1 cellular context compared by ENCODE assay signal in the genomic region with DNA sequence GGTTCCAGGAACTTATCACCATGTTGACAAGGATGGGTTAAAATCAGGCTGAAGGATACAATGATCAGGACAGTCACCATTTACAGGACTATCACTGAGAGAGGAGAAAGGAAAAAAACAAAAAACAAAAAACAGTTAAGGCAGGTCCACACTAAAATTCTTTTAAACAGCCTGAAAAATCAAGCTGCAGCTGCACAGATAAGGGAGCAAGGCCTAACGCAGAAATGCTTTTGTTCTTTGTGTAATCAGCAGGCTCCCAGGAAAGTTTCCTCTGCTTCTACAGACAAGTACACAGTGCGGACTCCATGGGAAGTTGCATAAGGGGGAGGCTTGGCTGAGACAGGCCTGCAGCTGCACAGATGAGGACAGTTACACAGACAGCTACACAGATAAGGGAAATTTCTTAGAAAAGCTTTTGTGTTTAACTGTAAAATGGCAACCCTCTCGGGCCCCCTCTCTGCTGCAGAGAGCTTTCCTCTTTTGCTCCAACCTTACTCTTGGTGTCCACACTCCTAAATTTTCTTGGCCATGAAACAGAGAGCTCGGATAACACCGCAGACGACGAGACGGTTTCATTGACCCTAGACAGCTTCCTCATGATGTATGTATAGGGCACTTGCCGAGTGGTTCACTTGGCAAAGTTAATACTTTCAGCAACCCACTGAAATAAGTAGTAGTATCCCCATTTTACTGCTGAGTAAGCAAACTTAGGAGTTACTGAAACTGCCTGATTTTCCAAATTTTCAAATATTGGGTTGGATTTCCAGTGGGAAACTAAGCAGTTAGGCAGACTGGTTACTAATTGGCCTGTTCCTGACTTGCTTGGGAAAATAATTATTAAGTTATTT.
TF ChIP-seq lines count a peak whose summit lies in the region.

No MANE protein-coding gene starts in this region.

TF ChIP-seq in HepG2, 621 proteins besides CTCF, POLR2A, EP300 and RAD21 (continues in another document):
- TF ChIP-seq KLF16 (CRISPR knock-in tag; IDR thresholded peaks at IDR 0.05) (peak in 1 of 2 experiments; percentile 64; a peak in 1 of 4 replicates), LRRFIP1 (CRISPR knock-in tag; conservative IDR thresholded peaks at IDR 0.05) (no peak), ZNF431 (CRISPR knock-in tag; IDR thresholded peaks at IDR 0.05; ENCODE audit: borderline replicate concordance, low read depth) (no peak), FOXO1 (CRISPR knock-in tag; IDR thresholded peaks at IDR 0.05) (0 out of 2 replicates have a peak, but pooled peaks have one; percentile 55), ERF (CRISPR knock-in tag; IDR thresholded peaks at IDR 0.05) (peak; percentile 77), KDM6A (CRISPR knock-in tag; IDR thresholded peaks at IDR 0.05; ENCODE audit: low read depth) (0 out of 2 replicates have a peak, but pooled peaks have one; percentile 29), ZNF850 (CRISPR knock-in tag; conservative IDR thresholded peaks at IDR 0.05) (no peak), ZSCAN20 (CRISPR knock-in tag; IDR thresholded peaks at IDR 0.05; ENCODE audit: borderline replicate concordance) (no peak), ZNF407 (CRISPR knock-in tag; IDR thresholded peaks at IDR 0.05; ENCODE audit: not compliant biosample characterization) (no peak), SCMH1 (CRISPR knock-in tag; IDR thresholded peaks at IDR 0.05; ENCODE audit: borderline replicate concordance) (no peak), ARID2 (CRISPR knock-in tag; IDR thresholded peaks at IDR 0.05; ENCODE audit: borderline replicate concordance) (no peak), ZNF530 (CRISPR knock-in tag; IDR thresholded peaks at IDR 0.05; ENCODE audit: low read depth) (no peak), ZNF468 (CRISPR knock-in tag; IDR thresholded peaks at IDR 0.05) (no peak), ZSCAN29 (CRISPR knock-in tag; conservative IDR thresholded peaks at IDR 0.05) (no peak), ZNF160 (CRISPR knock-in tag; IDR thresholded peaks at IDR 0.05) (no peak), ZFX (CRISPR knock-in tag; IDR thresholded peaks at IDR 0.05; ENCODE audit: low read depth) (peak; percentile 87), ZNF331 (CRISPR knock-in tag; IDR thresholded peaks at IDR 0.05) (peak; percentile 68; the same call in 1 of the 2 replicates), PCBP1 (IDR thresholded peaks at IDR 0.05; ENCODE audit: borderline replicate concordance, low read depth, low read length) (no peak)
- TF ChIP-seq, protein P1, sequence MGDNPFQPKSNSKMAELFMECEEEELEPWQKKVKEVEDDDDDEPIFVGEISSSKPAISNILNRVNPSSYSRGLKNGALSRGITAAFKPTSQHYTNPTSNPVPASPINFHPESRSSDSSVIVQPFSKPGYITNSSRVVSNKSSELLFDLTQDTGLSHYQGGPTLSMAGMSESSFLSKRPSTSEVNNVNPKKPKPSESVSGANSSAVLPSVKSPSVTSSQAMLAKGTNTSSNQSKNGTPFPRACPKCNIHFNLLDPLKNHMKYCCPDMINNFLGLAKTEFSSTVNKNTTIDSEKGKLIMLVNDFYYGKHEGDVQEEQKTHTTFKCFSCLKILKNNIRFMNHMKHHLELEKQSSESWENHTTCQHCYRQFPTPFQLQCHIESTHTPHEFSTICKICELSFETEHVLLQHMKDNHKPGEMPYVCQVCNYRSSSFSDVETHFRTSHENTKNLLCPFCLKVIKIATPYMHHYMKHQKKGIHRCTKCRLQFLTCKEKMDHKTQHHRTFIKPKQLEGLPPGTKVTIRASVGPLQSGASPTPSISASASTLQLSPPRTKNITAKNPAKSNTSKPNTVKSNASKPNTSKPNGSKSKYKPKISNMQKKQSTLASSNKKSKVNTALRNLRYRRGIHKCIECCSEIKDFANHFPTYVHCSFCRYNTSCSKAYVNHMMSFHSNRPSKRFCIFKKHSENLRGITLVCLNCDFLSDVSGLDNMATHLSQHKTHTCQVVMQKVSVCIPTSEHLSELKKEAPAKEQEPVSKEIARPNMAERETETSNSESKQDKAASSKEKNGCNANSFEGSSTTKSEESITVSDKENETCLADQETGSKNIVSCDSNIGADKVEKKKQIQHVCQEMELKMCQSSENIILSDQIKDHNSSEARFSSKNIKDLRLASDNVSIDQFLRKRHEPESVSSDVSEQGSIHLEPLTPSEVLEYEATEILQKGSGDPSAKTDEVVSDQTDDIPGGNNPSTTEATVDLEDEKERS (CRISPR knock-in tag; IDR thresholded peaks at IDR 0.05): no peak
- TF ChIP-seq, protein P2, sequence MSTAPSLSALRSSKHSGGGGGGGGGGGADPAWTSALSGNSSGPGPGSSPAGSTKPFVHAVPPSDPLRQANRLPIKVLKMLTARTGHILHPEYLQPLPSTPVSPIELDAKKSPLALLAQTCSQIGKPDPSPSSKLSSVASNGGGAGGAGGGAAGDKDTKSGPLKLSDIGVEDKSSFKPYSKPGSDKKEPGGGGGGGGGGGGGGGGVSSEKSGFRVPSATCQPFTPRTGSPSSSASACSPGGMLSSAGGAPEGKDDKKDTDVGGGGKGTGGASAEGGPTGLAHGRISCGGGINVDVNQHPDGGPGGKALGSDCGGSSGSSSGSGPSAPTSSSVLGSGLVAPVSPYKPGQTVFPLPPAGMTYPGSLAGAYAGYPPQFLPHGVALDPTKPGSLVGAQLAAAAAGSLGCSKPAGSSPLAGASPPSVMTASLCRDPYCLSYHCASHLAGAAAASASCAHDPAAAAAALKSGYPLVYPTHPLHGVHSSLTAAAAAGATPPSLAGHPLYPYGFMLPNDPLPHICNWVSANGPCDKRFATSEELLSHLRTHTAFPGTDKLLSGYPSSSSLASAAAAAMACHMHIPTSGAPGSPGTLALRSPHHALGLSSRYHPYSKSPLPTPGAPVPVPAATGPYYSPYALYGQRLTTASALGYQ (CRISPR knock-in tag; IDR thresholded peaks at IDR 0.05): no peak
- TF ChIP-seq, protein P3, sequence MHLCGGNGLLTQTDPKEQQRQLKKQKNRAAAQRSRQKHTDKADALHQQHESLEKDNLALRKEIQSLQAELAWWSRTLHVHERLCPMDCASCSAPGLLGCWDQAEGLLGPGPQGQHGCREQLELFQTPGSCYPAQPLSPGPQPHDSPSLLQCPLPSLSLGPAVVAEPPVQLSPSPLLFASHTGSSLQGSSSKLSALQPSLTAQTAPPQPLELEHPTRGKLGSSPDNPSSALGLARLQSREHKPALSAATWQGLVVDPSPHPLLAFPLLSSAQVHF (CRISPR knock-in tag; IDR thresholded peaks at IDR 0.05): no peak
- TF ChIP-seq, protein P4, sequence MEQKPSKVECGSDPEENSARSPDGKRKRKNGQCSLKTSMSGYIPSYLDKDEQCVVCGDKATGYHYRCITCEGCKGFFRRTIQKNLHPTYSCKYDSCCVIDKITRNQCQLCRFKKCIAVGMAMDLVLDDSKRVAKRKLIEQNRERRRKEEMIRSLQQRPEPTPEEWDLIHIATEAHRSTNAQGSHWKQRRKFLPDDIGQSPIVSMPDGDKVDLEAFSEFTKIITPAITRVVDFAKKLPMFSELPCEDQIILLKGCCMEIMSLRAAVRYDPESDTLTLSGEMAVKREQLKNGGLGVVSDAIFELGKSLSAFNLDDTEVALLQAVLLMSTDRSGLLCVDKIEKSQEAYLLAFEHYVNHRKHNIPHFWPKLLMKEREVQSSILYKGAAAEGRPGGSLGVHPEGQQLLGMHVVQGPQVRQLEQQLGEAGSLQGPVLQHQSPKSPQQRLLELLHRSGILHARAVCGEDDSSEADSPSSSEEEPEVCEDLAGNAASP (CRISPR knock-in tag; IDR thresholded peaks at IDR 0.05; ENCODE audit: borderline replicate concordance): peak; percentile 65; the same call in 1 of the 2 replicates
- TF ChIP-seq, protein P5, sequence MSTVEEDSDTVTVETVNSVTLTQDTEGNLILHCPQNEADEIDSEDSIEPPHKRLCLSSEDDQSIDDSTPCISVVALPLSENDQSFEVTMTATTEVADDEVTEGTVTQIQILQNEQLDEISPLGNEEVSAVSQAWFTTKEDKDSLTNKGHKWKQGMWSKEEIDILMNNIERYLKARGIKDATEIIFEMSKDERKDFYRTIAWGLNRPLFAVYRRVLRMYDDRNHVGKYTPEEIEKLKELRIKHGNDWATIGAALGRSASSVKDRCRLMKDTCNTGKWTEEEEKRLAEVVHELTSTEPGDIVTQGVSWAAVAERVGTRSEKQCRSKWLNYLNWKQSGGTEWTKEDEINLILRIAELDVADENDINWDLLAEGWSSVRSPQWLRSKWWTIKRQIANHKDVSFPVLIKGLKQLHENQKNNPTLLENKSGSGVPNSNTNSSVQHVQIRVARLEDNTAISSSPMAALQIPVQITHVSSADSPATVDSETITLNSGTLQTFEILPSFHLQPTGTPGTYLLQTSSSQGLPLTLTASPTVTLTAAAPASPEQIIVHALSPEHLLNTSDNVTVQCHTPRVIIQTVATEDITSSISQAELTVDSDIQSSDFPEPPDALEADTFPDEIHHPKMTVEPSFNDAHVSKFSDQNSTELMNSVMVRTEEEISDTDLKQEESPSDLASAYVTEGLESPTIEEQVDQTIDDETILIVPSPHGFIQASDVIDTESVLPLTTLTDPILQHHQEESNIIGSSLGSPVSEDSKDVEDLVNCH (CRISPR knock-in tag; IDR thresholded peaks at IDR 0.05): no peak
- TF ChIP-seq, protein P6, sequence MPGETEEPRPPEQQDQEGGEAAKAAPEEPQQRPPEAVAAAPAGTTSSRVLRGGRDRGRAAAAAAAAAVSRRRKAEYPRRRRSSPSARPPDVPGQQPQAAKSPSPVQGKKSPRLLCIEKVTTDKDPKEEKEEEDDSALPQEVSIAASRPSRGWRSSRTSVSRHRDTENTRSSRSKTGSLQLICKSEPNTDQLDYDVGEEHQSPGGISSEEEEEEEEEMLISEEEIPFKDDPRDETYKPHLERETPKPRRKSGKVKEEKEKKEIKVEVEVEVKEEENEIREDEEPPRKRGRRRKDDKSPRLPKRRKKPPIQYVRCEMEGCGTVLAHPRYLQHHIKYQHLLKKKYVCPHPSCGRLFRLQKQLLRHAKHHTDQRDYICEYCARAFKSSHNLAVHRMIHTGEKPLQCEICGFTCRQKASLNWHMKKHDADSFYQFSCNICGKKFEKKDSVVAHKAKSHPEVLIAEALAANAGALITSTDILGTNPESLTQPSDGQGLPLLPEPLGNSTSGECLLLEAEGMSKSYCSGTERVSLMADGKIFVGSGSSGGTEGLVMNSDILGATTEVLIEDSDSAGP (CRISPR knock-in tag; IDR thresholded peaks at IDR 0.05; ENCODE audit: borderline replicate concordance): no peak
- TF ChIP-seq, protein P7, sequence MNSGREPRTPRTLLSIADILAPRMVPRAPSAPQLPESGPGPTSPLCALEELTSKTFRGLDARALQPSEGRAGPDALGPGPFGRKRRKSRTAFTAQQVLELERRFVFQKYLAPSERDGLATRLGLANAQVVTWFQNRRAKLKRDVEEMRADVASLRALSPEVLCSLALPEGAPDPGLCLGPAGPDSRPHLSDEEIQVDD (CRISPR knock-in tag; IDR thresholded peaks at IDR 0.05; ENCODE audit: borderline replicate concordance): no peak
